8 cellular contexts compared by ENCODE assay signal in the genomic region with DNA sequence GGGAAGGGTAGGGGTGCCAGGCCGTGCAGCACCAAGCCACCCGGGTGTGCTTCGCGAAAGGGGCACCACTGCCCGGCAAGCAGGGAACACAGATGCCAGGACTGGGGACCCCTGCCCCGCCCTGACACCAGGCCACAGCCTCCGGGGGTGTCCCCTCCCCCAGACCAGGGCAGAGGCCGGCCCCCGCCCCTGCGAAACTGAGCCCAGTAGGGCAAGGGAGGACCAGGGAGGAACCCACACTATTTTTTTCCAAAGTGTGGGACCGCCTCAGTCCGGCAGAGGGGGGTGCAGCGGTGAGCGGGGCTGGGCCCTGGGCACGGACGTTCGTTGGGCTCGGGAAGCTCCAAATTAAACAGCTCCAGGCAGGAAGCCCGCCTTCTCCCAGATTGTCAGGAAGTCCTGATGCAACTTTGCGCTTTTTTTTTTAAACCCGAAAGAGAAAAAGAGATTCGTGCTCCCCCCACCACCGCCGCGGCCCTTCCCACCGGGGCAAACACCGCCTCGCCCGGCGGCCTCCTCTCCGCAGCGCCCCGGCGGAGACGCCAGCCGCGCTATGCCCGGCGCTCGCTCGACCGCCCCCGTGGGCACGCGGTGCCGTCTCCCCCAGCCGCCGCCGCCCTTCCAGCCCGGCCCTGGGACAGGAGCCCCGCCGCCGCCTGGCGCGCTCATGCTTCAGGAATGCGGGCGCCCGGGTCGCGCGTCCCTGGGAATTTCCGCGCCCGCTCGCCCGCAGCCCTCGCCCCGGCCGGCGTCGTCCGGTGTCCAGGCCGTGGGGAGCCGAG. TPM values are rescaled to one million over a fixed set of nuclear protein-coding genes. Genes with fewer than 3 reads are reported as not detected.
A peak's percentile ranks its signal among the peaks of the same experiment; 100 is the strongest.
DNase-seq lines count a peak whose midpoint lies in the region; ATAC-seq and TF ChIP-seq lines count a peak whose summit lies in the region.

No MANE protein-coding gene starts in this region.

- DNase-seq in CD14-positive monocyte (ENCODE audit: low spot score), result no peak
- DNase-seq in H4 (ENCODE audit: low spot score), result peak; percentile 79
- DNase-seq in RPMI8226, result peak; percentile 65
- DNase-seq in astrocyte of the spinal cord (ENCODE audit: low read depth, low spot score), result peak; percentile 72

- peak; percentile 82 for TF ChIP-seq CTCF in CD14-positive monocyte (IDR thresholded peaks at IDR 0.05)
- TF ChIP-seq CTCF in astrocyte of the spinal cord (IDR thresholded peaks at IDR 0.05; ENCODE audit: low read depth, low read length), result peak; percentile 64

- in situ Hi-C loops in astrocyte of the spinal cord (cut with HindIII; ENCODE audit: low sequenced_read_pairs), result no loop called here

- ATAC-seq in HG03520 (IDR thresholded peaks at IDR 0.05; ENCODE audit: unreplicated experiment) (no peak), GM21529 (IDR thresholded peaks at IDR 0.05; ENCODE audit: unreplicated experiment) (no peak)

- H3K4me1 Mint-ChIP-seq in CD14-positive monocyte, result peaks cover 48% of the 10 kb centered on the region

- no peaks in the 10 kb centered on the region for H3K9me3 ChIP-seq in iPS-18a (ENCODE audit: control insufficient read depth, low read depth, low read length)
- H3K9me3 ChIP-seq in skeletal muscle satellite cell (replicated peaks; ENCODE audit: low read length), result no peaks in the 10 kb centered on the region

- peak overlapping the region; percentile 61 for H3K4me3 ChIP-seq in astrocyte of the spinal cord (ENCODE audit: low read depth, low read length)
- peak overlapping the region; percentile 52 for H3K4me3 ChIP-seq in iPS-18a (ENCODE audit: low read length)
- H3K4me3 ChIP-seq in skeletal muscle satellite cell (ENCODE audit: low read length), result peak overlapping the region; percentile 81

- peaks cover 0 to 3% (median 0%) of the 10 kb centered on the region in 3 donors for H3K27me3 Mint-ChIP-seq in CD14-positive monocyte (ENCODE audit: low read depth in 3 of 3)

- intact Hi-C loops in CD14-positive monocyte (cut with micrococcal nuclease), result loop anchor here (2.0 to 10.0 kb wide), 4 partner anchors 41 to 1161 kb away; a partner anchor contains a TSS

- peaks cover 5% of the 10 kb centered on the region for H3K4me1 ChIP-seq in iPS-18a (ENCODE audit: control insufficient read depth, low read depth, low read length)
- peaks cover 41% of the 10 kb centered on the region for H3K4me1 ChIP-seq in skeletal muscle satellite cell (ENCODE audit: control insufficient read depth, insufficient read depth, low read length)

- peak overlapping the region; percentile 87 to 99 (median 95) for H3K27ac Mint-ChIP-seq in CD14-positive monocyte

- H3K27me3 ChIP-seq in iPS-18a (ENCODE audit: control insufficient read depth, insufficient read depth, low read length) (no peaks in the 10 kb centered on the region), skeletal muscle satellite cell (ENCODE audit: control insufficient read depth, insufficient read depth, low read length) (no peaks in the 10 kb centered on the region)

- no peaks in the 10 kb centered on the region for H3K9me3 Mint-ChIP-seq in CD14-positive monocyte

- peaks cover under 1 to 2% of the 10 kb centered on the region in 2 donors for H3K36me3 Mint-ChIP-seq in CD14-positive monocyte

- no peaks in the 10 kb centered on the region for H3K36me3 ChIP-seq in iPS-18a (ENCODE audit: control insufficient read depth, low read depth, low read length)
- no peaks in the 10 kb centered on the region for H3K36me3 ChIP-seq in skeletal muscle satellite cell (ENCODE audit: insufficient read depth, low read length)

- peak overlapping the region; percentile 56 for H3K9ac ChIP-seq in iPS-18a (ENCODE audit: low read length)
- peak overlapping the region; percentile 89 for H3K9ac ChIP-seq in skeletal muscle satellite cell (ENCODE audit: low read depth, low read length)

- H3K4me2 ChIP-seq in skeletal muscle satellite cell (ENCODE audit: low read length), result peak overlapping the region; percentile 82

- H3K4me3 Mint-ChIP-seq in CD14-positive monocyte, result peak overlapping the region; percentile 90 to 93

- H3K27ac ChIP-seq in iPS-18a (ENCODE audit: low read length), result no peak overlapping the region

RNA-seq across cellular contexts. Expression of a gene that starts 0.8 kb away (rescaled TPM):
- polyA plus RNA-seq in CD14-positive monocyte, result 10 to 100 TPM; 10.2 to 15.0 TPM
- total RNA-seq in H4 (2014; rRNA removed; shearing (Covaris generic)), result 35.6 and 47.1 TPM in 2 replicates
- total RNA-seq in skeletal muscle satellite cell (2012; rRNA removed), result 155 and 171 TPM in 2 replicates

RNA-seq across cellular contexts. Expression of a gene that starts 19.3 kb away (rescaled TPM):
- under 1 TPM; 0.07 to 0.24 TPM for polyA plus RNA-seq in CD14-positive monocyte
- total RNA-seq in H4 (2014; rRNA removed; shearing (Covaris generic)), result 26.4 and 27.0 TPM in 2 replicates
- 12.4 and 16.8 TPM in 2 replicates for total RNA-seq in skeletal muscle satellite cell (2012; rRNA removed)

RNA-seq across cellular contexts. Expression of a gene that starts 27.5 kb away (rescaled TPM):
- 100 to 1,000 TPM; 233 to 307 TPM for polyA plus RNA-seq in CD14-positive monocyte
- total RNA-seq in H4 (2014; rRNA removed; shearing (Covaris generic)), result 401 and 554 TPM in 2 replicates
- total RNA-seq in skeletal muscle satellite cell (2012; rRNA removed), result 87.8 and 97.6 TPM in 2 replicates
